Comparison of ENCODE assay signal across 11 cellular contexts in the genomic region with DNA sequence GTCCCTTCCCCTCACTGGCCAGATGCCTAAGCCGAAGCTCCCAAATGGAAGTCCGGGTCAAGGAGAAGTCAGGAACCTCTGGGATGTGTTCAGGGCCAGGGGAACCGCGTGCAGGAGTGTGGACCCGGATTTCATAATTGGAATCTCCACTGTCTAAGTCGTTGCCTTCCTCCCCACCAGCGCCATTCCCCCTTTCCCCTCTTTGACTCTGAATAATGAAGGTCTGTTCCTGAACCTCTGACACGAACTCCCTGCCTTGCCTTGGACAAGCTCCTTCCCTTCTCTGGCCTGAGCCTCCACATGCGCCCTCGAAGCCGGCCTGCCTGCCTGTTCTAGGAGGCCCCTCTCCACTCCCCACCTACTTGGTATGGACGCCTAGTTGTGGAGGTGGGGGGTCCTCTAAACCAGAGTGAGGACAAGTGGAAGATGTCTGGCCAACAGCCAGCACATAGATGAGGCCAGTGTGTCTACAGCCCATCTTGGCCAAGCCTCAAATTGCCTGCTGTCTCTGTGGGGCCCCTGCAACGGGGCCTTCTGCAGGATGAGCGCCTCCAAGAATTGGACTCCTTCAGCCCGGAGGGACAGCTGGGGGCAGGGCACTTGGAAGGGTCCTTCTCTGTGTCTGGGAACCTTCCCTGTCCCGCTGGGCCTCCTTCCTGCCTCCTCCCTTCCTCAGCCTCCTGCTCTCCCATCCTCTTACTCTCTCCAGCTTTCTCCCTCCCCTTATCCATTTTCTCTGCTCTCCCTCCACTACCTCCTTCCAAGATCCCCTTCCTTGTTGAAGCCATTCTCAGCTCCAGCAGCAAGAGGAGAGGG. TPM values are rescaled to one million over a fixed set of nuclear protein-coding genes. Genes with fewer than 3 reads are reported as not detected.
DNase-seq lines count a peak whose midpoint lies in the region; ATAC-seq and TF ChIP-seq lines count a peak whose summit lies in the region.
"Had no signal": no experiment of that assay in that cellular context is flagged by ENCODE, and none has a peak within 500 bp of the region (broad histone marks: within the 10 kb centered on the region; RNA-seq: fewer than 3 reads in every experiment).

No MANE protein-coding gene starts in this region.

- no peaks in the 10 kb centered on the region for H3K9me3 ChIP-seq in mammary epithelial cell (replicated peaks; ENCODE audit: insufficient read depth, low read length)

- no peaks in the 10 kb centered on the region for H3K9me3 Mint-ChIP-seq in memory B cell
- no peaks in the 10 kb centered on the region for H3K9me3 Mint-ChIP-seq in stimulated activated effector memory CD8-positive, alpha-beta T cell treated with anti-CD3 and anti-CD28 coated beads, Interleukin-12 subunit alpha, Interleukin-12 subunit beta, amount 100 ng/mL, for 72 hours

- peak overlapping the region; percentile 95 for H3K4me2 ChIP-seq in mammary epithelial cell (ENCODE audit: insufficient read depth, low read depth, low read length)

- H3K4me1 Mint-ChIP-seq in memory B cell = peaks cover 5% of the 10 kb centered on the region
- peaks cover 6% of the 10 kb centered on the region for H3K4me1 Mint-ChIP-seq in stimulated activated effector memory CD8-positive, alpha-beta T cell treated with anti-CD3 and anti-CD28 coated beads, Interleukin-12 subunit alpha, Interleukin-12 subunit beta, amount 100 ng/mL, for 72 hours

- BruUV-seq in mammary epithelial cell (replicated peaks; lab: Mats Ljungman, UMichigan) = no TSS peak

- H3K36me3 Mint-ChIP-seq in memory B cell = no peaks in the 10 kb centered on the region
- no peaks in the 10 kb centered on the region for H3K36me3 Mint-ChIP-seq in stimulated activated effector memory CD8-positive, alpha-beta T cell treated with anti-CD3 and anti-CD28 coated beads, Interleukin-12 subunit alpha, Interleukin-12 subunit beta, amount 100 ng/mL, for 72 hours
- H3K36me3 Mint-ChIP-seq: activated CD8-positive, alpha-beta memory T cell treated with anti-CD3 and anti-CD28 coated beads, Interleukin-2, amount 10 ng/mL, durations not matched to agents 7 days and 5 days had no signal

- peak; percentile 60 for DNase-seq in DMS 273 (lab: John Stamatoyannopoulos, UW; ENCODE audit: unreplicated experiment)
- DNase-seq in DMS 273 treated with DMSO at 0.1 percent for 48 hours (lab: John Stamatoyannopoulos, UW) = no peak
- DNase-seq in mammary epithelial cell = no peak
- DNase-seq in memory B cell (ENCODE audit: low spot score in 2 of 2) = no peak
- DNase-seq in stimulated activated effector memory CD8-positive, alpha-beta T cell treated with anti-CD3 and anti-CD28 coated beads, Interleukin-12 subunit alpha, Interleukin-12 subunit beta, amount 100 ng/mL, for 72 hours (ENCODE audit: low spot score in 2 of 2) = no peak
- DNase-seq in OCI-M2 (lab: John Stamatoyannopoulos, UW; ENCODE audit: unreplicated experiment) = no peak
- DNase-seq in DMS153 (lab: John Stamatoyannopoulos, UW) = no peak
- DNase-seq: activated CD8-positive, alpha-beta memory T cell treated with anti-CD3 and anti-CD28 coated beads, Interleukin-2, amount 10 ng/mL, durations not matched to agents 7 days and 5 days had no signal

- H3K27me3 Mint-ChIP-seq in memory B cell = peaks cover 36% of the 10 kb centered on the region

- in situ Hi-C loops in mammary epithelial cell (cut with MboI; ENCODE audit: low sequenced_read_pairs in 2 of 2) = no loop called here

- no peaks in the 10 kb centered on the region for H4K20me1 ChIP-seq in mammary epithelial cell (ENCODE audit: insufficient read depth, low read length)

- peaks cover 4% of the 10 kb centered on the region for H3K36me3 ChIP-seq in mammary epithelial cell (ENCODE audit: insufficient read depth, low read length)

- H2AFZ ChIP-seq in mammary epithelial cell (ENCODE audit: low read depth, low read length) = no peak overlapping the region

- H3K9ac ChIP-seq in mammary epithelial cell (ENCODE audit: insufficient read depth, low read length) = no peak overlapping the region

- H3K4me3 ChIP-seq in mammary epithelial cell (replicated peaks in 1 of 3; ENCODE audit: insufficient read depth in 1 of 3, low read depth in 2 of 3, low read length in 3 of 3) = peak overlapping the region; percentile 54 to 80 (median 76)

- H3K27me3 ChIP-seq in mammary epithelial cell (ENCODE audit: insufficient read depth, low read length) = no peaks in the 10 kb centered on the region

- CTCF ChIA-PET in mammary epithelial cell (lab: Charles Lee; ENCODE audit: low non-redundant PET) = no interaction called here

- peaks cover 64% of the 10 kb centered on the region for H3K4me1 ChIP-seq in mammary epithelial cell (ENCODE audit: insufficient read depth, low read length)

- peaks cover 77% of the 10 kb centered on the region for H3K79me2 ChIP-seq in mammary epithelial cell (ENCODE audit: insufficient read depth, low read length)

- peak overlapping the region; percentile 24 for H3K4me3 Mint-ChIP-seq in memory B cell
- H3K4me3 Mint-ChIP-seq in stimulated activated effector memory CD8-positive, alpha-beta T cell treated with anti-CD3 and anti-CD28 coated beads, Interleukin-12 subunit alpha, Interleukin-12 subunit beta, amount 100 ng/mL, for 72 hours = peak overlapping the region; percentile 23
- H3K4me3 Mint-ChIP-seq: activated CD8-positive, alpha-beta memory T cell treated with anti-CD3 and anti-CD28 coated beads, Interleukin-2, amount 10 ng/mL, durations not matched to agents 7 days and 5 days had no signal

- H3K27ac ChIP-seq in mammary epithelial cell (ENCODE audit: insufficient read depth, low read depth, low read length) = no peak overlapping the region
- H3K27ac ChIP-seq: 22Rv1 had no signal

- intact Hi-C loops in mammary epithelial cell (cut with micrococcal nuclease) = no loop called here

- no peak overlapping the region for H3K27ac Mint-ChIP-seq in memory B cell
- no peak overlapping the region for H3K27ac Mint-ChIP-seq in stimulated activated effector memory CD8-positive, alpha-beta T cell treated with anti-CD3 and anti-CD28 coated beads, Interleukin-12 subunit alpha, Interleukin-12 subunit beta, amount 100 ng/mL, for 72 hours
- H3K27ac Mint-ChIP-seq: activated CD8-positive, alpha-beta memory T cell treated with anti-CD3 and anti-CD28 coated beads, Interleukin-2, amount 10 ng/mL, durations not matched to agents 7 days and 5 days had no signal

- ATAC-seq in memory B cell (ENCODE audit: low read depth) (no peak), HG03095 (IDR thresholded peaks at IDR 0.05; ENCODE audit: unreplicated experiment) (no peak)
- no peak for ATAC-seq in stimulated activated effector memory CD8-positive, alpha-beta T cell treated with anti-CD3 and anti-CD28 coated beads, Interleukin-12 subunit alpha, Interleukin-12 subunit beta, amount 100 ng/mL, for 72 hours
- ATAC-seq: activated CD8-positive, alpha-beta memory T cell treated with anti-CD3 and anti-CD28 coated beads, Interleukin-2, amount 10 ng/mL, durations not matched to agents 7 days and 5 days had no signal

- TF ChIP-seq CTCF in mammary epithelial cell (conservative IDR thresholded peaks at IDR 0.05 in 1 of 2, IDR thresholded peaks at IDR 0.05 in 1 of 2; ENCODE audit: extremely low read depth in 1 of 2, insufficient read depth in 1 of 2, low read depth in 1 of 2, low read length in 2 of 2) = no peak

- 38% methylated on average over 15 of the region's 16 CpGs for WGBS in mammary epithelial cell (ENCODE audit: low coverage, missing lambda C conversion rate)

- dilution Hi-C loops in mammary epithelial cell (cut with HindIII; ENCODE audit: low sequenced_read_pairs) = no loop called here

RNA-seq across cellular contexts. Expression of gene MDFI, which starts 1.5 kb away (rescaled TPM):
- total RNA-seq in mammary epithelial cell = 100 to 1,000 TPM; 137 to 163 TPM
- polyA plus RNA-seq in mammary epithelial cell = 121 TPM
- 32.9 TPM for polyA minus RNA-seq in mammary epithelial cell
- total RNA-seq: activated CD8-positive, alpha-beta memory T cell treated with anti-CD3 and anti-CD28 coated beads, Interleukin-2, amount 10 ng/mL, durations not matched to agents 7 days and 5 days; T-helper 2 cell treated with Interferon-gamma antibody and Interleukin-4, amounts not matched to agents 100 ng/mL and 5 ng/mL, for 36 hours had no signal
